In the genomic region with DNA sequence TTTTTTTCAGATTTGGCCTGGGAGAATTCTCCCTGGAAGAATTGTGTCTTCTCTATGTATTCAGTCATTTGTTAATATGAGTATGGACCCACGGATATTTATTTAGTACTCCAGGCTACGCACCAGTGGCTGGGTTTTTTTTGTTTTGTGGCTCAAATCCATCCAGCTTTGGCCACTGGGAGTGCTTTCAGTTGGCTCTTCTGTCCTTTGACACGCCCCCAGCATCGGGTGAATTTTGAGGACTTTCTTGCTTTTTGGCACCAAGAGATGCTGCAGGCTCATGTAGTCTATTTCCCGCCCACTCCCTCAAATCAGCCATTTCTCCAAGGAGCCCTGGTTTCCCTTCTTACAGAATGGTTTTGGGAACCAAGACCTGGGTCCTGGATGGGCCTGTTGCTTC, we compare ENCODE assay signal across 1 cellular context.
TF ChIP-seq lines count a peak whose summit lies in the region.

No MANE protein-coding gene starts in this region.

TF ChIP-seq in H1, 55 proteins besides CTCF, POLR2A, EP300 and RAD21:
- TF ChIP-seq NRF1 (IDR thresholded peaks at IDR 0.05; ENCODE audit: low read depth, low read length), result no peak
- no peak for TF ChIP-seq TAF7 (optimal IDR thresholded peaks at IDR 0.05; ENCODE audit: borderline replicate concordance, low read depth, low read length)
- no peak for TF ChIP-seq RFX5 (IDR thresholded peaks at IDR 0.05; ENCODE audit: borderline replicate concordance, low read depth, low read length)
- no peak for TF ChIP-seq ZNF274 (IDR thresholded peaks at IDR 0.05; ENCODE audit: borderline replicate concordance, extremely low read depth, low read length)
- TF ChIP-seq PHF8 (conservative IDR thresholded peaks at IDR 0.05; ENCODE audit: low read depth, low read length), result no peak
- TF ChIP-seq HDAC2 (IDR thresholded peaks at IDR 0.05; ENCODE audit: borderline replicate concordance in 1 of 2, low read depth in 2 of 2, low read length in 2 of 2), result no peak
